ENCODE assay signal across 8 cellular contexts in genomic region chr11:82718307-82718706, GRCh38. TPM values are rescaled to one million over a fixed set of nuclear protein-coding genes. Genes with fewer than 3 reads are reported as not detected.
DNase-seq lines count a peak whose midpoint lies in the region; ATAC-seq and TF ChIP-seq lines count a peak whose summit lies in the region.

No MANE protein-coding gene starts in this region.

- no peaks in the 10 kb centered on the region for H3K9me3 Mint-ChIP-seq in activated B cell treated with CpG ODN at 0.5 μM for 24 hours
- H3K9me3 Mint-ChIP-seq in glutamatergic neuron (ENCODE audit: unreplicated experiment), result no peaks in the 10 kb centered on the region

- in situ Hi-C loops in G401 (cut with HindIII; ENCODE audit: low sequenced_read_pairs), result no loop called here

- DNase-seq in G401 (ENCODE audit: low spot score) (peak; percentile 74), NCI-H146 (lab: John Stamatoyannopoulos, UW) (peak; percentile 39), activated B cell treated with CpG ODN at 0.5 μM for 24 hours (no peak), glutamatergic neuron (peak; percentile 33), posterior cingulate gyrus (peak in 9 of 10 donors; percentile 37 to 90 (median 47)), NCI-H1048 (lab: John Stamatoyannopoulos, UW) (no peak)

- intact Hi-C loops in activated B cell treated with CpG ODN at 0.5 μM for 24 hours (cut with micrococcal nuclease) (loop anchor here (1.0 to 2.0 kb wide), 5 partner anchors 146 to 1102 kb away; no protein-coding TSS in a partner anchor), posterior cingulate gyrus (cut with DNase I) (loop anchor here (1.0 to 2.0 kb wide), 2 partner anchors 146 to 182 kb away; partner anchors contain the start of genes DDIAS and PRCP)

- H3K27ac Mint-ChIP-seq in activated B cell treated with CpG ODN at 0.5 μM for 24 hours (no peak overlapping the region), glutamatergic neuron (ENCODE audit: unreplicated experiment) (peak overlapping the region; percentile 31)

- H3K4me1 Mint-ChIP-seq in activated B cell treated with CpG ODN at 0.5 μM for 24 hours (no peaks in the 10 kb centered on the region), glutamatergic neuron (ENCODE audit: low read depth, unreplicated experiment) (peaks cover 8% of the 10 kb centered on the region)

- H3K36me3 Mint-ChIP-seq in activated B cell treated with CpG ODN at 0.5 μM for 24 hours (ENCODE audit: low read depth), result no peaks in the 10 kb centered on the region
- no peaks in the 10 kb centered on the region for H3K36me3 Mint-ChIP-seq in glutamatergic neuron (ENCODE audit: unreplicated experiment)

- H3K27me3 Mint-ChIP-seq in activated B cell treated with CpG ODN at 0.5 μM for 24 hours (peaks cover 6% of the 10 kb centered on the region), glutamatergic neuron (ENCODE audit: unreplicated experiment) (no peaks in the 10 kb centered on the region)

- CTCF ChIA-PET in activated B cell treated with CpG ODN at 0.5 μM for 24 hours (lab: Charles Lee), result interaction anchor here (0.6 to 6.1 kb wide), 6 partner anchors 531 to 1102 kb away, joined by 3 to 34 read pairs (median 4); no protein-coding TSS in a partner anchor

- ATAC-seq in GM21723 (IDR thresholded peaks at IDR 0.05; ENCODE audit: unreplicated experiment), result peak; percentile 73
- no peak for ATAC-seq in activated B cell treated with CpG ODN at 0.5 μM for 24 hours (ENCODE audit: low read depth)
- ATAC-seq in HG02642 (IDR thresholded peaks at IDR 0.05; ENCODE audit: poor library complexity, unreplicated experiment), result no peak

- peak; percentile 36 for TF ChIP-seq CTCF in activated B cell treated with CpG ODN at 0.5 μM for 24 hours (IDR thresholded peaks at IDR 0.05)
- peak; percentile 76 for TF ChIP-seq CTCF in glutamatergic neuron (IDR thresholded peaks at IDR 0.05; ENCODE audit: partially characterized antibody, unreplicated experiment)

- H3K4me3 Mint-ChIP-seq in activated B cell treated with CpG ODN at 0.5 μM for 24 hours, result no peak overlapping the region
- H3K4me3 Mint-ChIP-seq in glutamatergic neuron (ENCODE audit: unreplicated experiment), result no peak overlapping the region

- POLR2A ChIA-PET in activated B cell treated with CpG ODN at 0.5 μM for 24 hours (lab: Charles Lee), result no interaction called here

RNA-seq across cellular contexts. Expression of gene FAM181B, which starts 15.4 kb away (rescaled TPM):
- total RNA-seq in G401 (2014; rRNA removed; shearing (Covaris generic)), result not detected in 2 replicates
- total RNA-seq in activated B cell treated with CpG ODN at 0.5 μM for 24 hours (not detected in 2 replicates), glutamatergic neuron (ENCODE audit: unreplicated experiment) (0.47 TPM)

Comparison
In these comparisons a context has a peak if more than half of its experiments do, and no peak if none do; other contexts are left out.
1. DNase-seq: peak in G401 (single experiment), NCI-H146 (single experiment), glutamatergic neuron (single experiment) and posterior cingulate gyrus (9 of 10); none in activated B cell treated with CpG ODN at 0.5 μM for 24 hours (single experiment) and NCI-H1048 (single experiment).